15 cellular contexts compared by ENCODE assay signal in genomic region chr10:34689053-34689452, GRCh38.
DNase-seq lines count a peak whose midpoint lies in the region; ATAC-seq and TF ChIP-seq lines count a peak whose summit lies in the region.
"Had no signal": no experiment of that assay in that cellular context is flagged by ENCODE, and none has a peak within 500 bp of the region (broad histone marks: within the 10 kb centered on the region; RNA-seq: fewer than 3 reads in every experiment).

No MANE protein-coding gene starts in this region.

- H3K27ac Mint-ChIP-seq in T-cell = no peak overlapping the region
- H3K27ac Mint-ChIP-seq: activated CD4-positive, alpha-beta T cell treated with anti-CD3 and anti-CD28 coated beads, Interleukin-2, amount 10 ng/mL, durations not matched to agents 7 days and 5 days; activated T-helper 1 cell treated with anti-CD3 and anti-CD28 coated beads, Interleukin-12 subunit alpha, Interleukin-12 subunit beta, Interleukin-2, Interleukin-4 antibody, amounts not matched to agents 30 ng/mL and 10 ng/mL and 1 ng/mL, durations not matched to agents 14 hours and 24 hours and 36 hours; endodermal cell had no signal

- peak; percentile 47 for ATAC-seq in Right ventricle myocardium inferior
- no peak for ATAC-seq in thoracic aorta (ENCODE audit: insufficient number of reproducible peaks, low FRiP score, low read depth)
- no peak for ATAC-seq in HG03432 (IDR thresholded peaks at IDR 0.05; ENCODE audit: unreplicated experiment)
- no peak for ATAC-seq in T-cell (replicated peaks in 1 of 4)
- ATAC-seq: Panc1 had no signal

- H3K36me3 ChIP-seq in left ventricle myocardium inferior = no peaks in the 10 kb centered on the region
- no peaks in the 10 kb centered on the region for H3K36me3 ChIP-seq in thoracic aorta

- H3K4me3 ChIP-seq in astrocyte of the cerebellum (ENCODE audit: low read depth, low read length) (no peak overlapping the region), left ventricle myocardium inferior (no peak overlapping the region), thoracic aorta (peak overlapping the region; percentile 46)

- in situ Hi-C loops in astrocyte of the cerebellum (cut with HindIII; ENCODE audit: low sequenced_read_pairs) = no loop called here

- no peaks in the 10 kb centered on the region for H3K36me3 Mint-ChIP-seq in T-cell

- H3K9me3 ChIP-seq in left ventricle myocardium inferior (replicated peaks) (no peaks in the 10 kb centered on the region), thoracic aorta (no peaks in the 10 kb centered on the region)

- H3K27ac ChIP-seq in left ventricle myocardium inferior (replicated peaks) = peak overlapping the region; percentile 42
- H3K27ac ChIP-seq in thoracic aorta = no peak overlapping the region

- TF ChIP-seq CTCF in astrocyte of the cerebellum (IDR thresholded peaks at IDR 0.05; ENCODE audit: low read depth, low read length, missing control alignments) (no peak), left ventricle myocardium inferior (IDR thresholded peaks at IDR 0.05; ENCODE audit: borderline replicate concordance) (no peak), thoracic aorta (IDR thresholded peaks at IDR 0.05) (no peak)

- peaks cover 0 to 3% (median 0%) of the 10 kb centered on the region in 3 donors for H3K9me3 Mint-ChIP-seq in T-cell
- H3K9me3 Mint-ChIP-seq: activated CD4-positive, alpha-beta T cell treated with anti-CD3 and anti-CD28 coated beads, Interleukin-2, amount 10 ng/mL, durations not matched to agents 7 days and 5 days; activated T-helper 1 cell treated with anti-CD3 and anti-CD28 coated beads, Interleukin-12 subunit alpha, Interleukin-12 subunit beta, Interleukin-2, Interleukin-4 antibody, amounts not matched to agents 30 ng/mL and 10 ng/mL and 1 ng/mL, durations not matched to agents 14 hours and 24 hours and 36 hours had no signal

- POLR2A ChIA-PET in HEK293T (lab: Yijun Ruan, JAX) = no interaction called here
- POLR2A ChIA-PET in T-cell (lab: Charles Lee) = no interaction called here

- DNase-seq in Right ventricle myocardium inferior (ENCODE audit: missing footprints) (no peak), cardiac septum (ENCODE audit: low spot score) (no peak), astrocyte of the cerebellum (ENCODE audit: low read depth) (peak; percentile 64), left ventricle myocardium inferior (no peak), thoracic aorta (ENCODE audit: low spot score) (no peak), HEK293T (ENCODE audit: extremely low spot score) (no peak), T-cell (no peak)
- DNase-seq: activated CD4-positive, alpha-beta T cell treated with anti-CD3 and anti-CD28 coated beads, Interleukin-2, amount 10 ng/mL, durations not matched to agents 7 days and 5 days; DMS79 treated with DMSO at 0.1 percent for 48 hours; NCI-H446 treated with DMSO at 0.1 percent for 48 hours; posterior cingulate gyrus had no signal

- intact Hi-C loops in Right ventricle myocardium inferior (cut with DNase I) = no loop called here
- intact Hi-C loops in cardiac septum (cut with DNase I) = no loop called here
- intact Hi-C loops in left ventricle myocardium inferior (cut with micrococcal nuclease) = no loop called here

- CTCF ChIA-PET in HEK293T (lab: Yijun Ruan, JAX) (interaction anchor here (1.4 kb wide), 1 partner anchor 44 kb away, joined by 3 read pairs; no protein-coding TSS in a partner anchor), T-cell (lab: Charles Lee) (no interaction called here)

- no peak overlapping the region for H3K4me3 Mint-ChIP-seq in T-cell
- H3K4me3 Mint-ChIP-seq: activated CD4-positive, alpha-beta T cell treated with anti-CD3 and anti-CD28 coated beads, Interleukin-2, amount 10 ng/mL, durations not matched to agents 7 days and 5 days; activated T-helper 1 cell treated with anti-CD3 and anti-CD28 coated beads, Interleukin-12 subunit alpha, Interleukin-12 subunit beta, Interleukin-2, Interleukin-4 antibody, amounts not matched to agents 30 ng/mL and 10 ng/mL and 1 ng/mL, durations not matched to agents 14 hours and 24 hours and 36 hours; endodermal cell had no signal

- H3K4me1 ChIP-seq in left ventricle myocardium inferior (peaks cover 24% of the 10 kb centered on the region), thoracic aorta (ENCODE audit: control insufficient read depth in 1 of 2, low read depth in 2 of 2) (peaks cover 9 to 22% of the 10 kb centered on the region in 2 donors)

- H3K27me3 Mint-ChIP-seq in T-cell = no peaks in the 10 kb centered on the region

- no peaks in the 10 kb centered on the region for H3K27me3 ChIP-seq in left ventricle myocardium inferior (ENCODE audit: low read depth)
- H3K27me3 ChIP-seq in thoracic aorta (replicated peaks; ENCODE audit: insufficient read depth) = no peaks in the 10 kb centered on the region

- no peaks in the 10 kb centered on the region for H3K4me1 Mint-ChIP-seq in T-cell
- H3K4me1 Mint-ChIP-seq: activated CD4-positive, alpha-beta T cell treated with anti-CD3 and anti-CD28 coated beads, Interleukin-2, amount 10 ng/mL, durations not matched to agents 7 days and 5 days had no signal

TF ChIP-seq in HEK293T, 16 proteins besides CTCF, POLR2A, EP300 and RAD21:
- TF ChIP-seq NFRKB (IDR thresholded peaks at IDR 0.05) (no peak), SP1 (IDR thresholded peaks at IDR 0.05) (no peak), L3MBTL2 (conservative IDR thresholded peaks at IDR 0.05) (no peak), ELF4 (IDR thresholded peaks at IDR 0.05) (no peak), HDGF (IDR thresholded peaks at IDR 0.05; ENCODE audit: borderline replicate concordance) (no peak), BHLHE40 (IDR thresholded peaks at IDR 0.05; ENCODE audit: borderline replicate concordance) (no peak), FOXK2 (IDR thresholded peaks at IDR 0.05) (no peak)
